In the genomic region with DNA sequence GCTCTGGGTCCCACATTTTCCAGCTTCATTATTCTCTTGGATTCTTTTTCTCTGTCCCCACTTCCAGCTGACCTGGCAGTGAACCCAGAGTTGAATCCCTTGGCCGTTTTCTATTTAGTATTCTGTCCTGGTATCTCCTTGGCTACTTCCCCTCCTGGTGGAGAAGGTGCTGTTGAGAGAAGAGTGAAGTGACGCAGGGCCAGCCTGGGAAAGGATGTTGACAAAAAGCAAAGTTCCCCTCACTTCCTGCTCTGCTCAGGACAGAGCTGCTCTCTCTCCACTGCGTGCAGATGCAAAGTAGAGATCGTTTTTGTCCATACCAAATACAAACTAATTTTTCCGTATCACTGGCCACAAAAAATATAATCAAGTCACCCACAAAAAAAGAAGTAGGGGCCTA, we compare ENCODE assay signal across 20 cellular contexts.
"Had no signal": no experiment of that assay in that cellular context is flagged by ENCODE, and none has a peak within 500 bp of the region (broad histone marks: within the 10 kb centered on the region; RNA-seq: fewer than 3 reads in every experiment).

No MANE protein-coding gene starts in this region.

- H3K4me1 ChIP-seq: colonic mucosa, pancreas, spleen, thyroid gland had no signal

- H3K27me3 ChIP-seq: adrenal gland, colonic mucosa, gastroesophageal sphincter, pancreas, spleen, thyroid gland had no signal

- H3K4me3 ChIP-seq: adrenal gland, colonic mucosa, gastroesophageal sphincter, heart right ventricle, pancreas, spleen, thyroid gland had no signal

- H3K27ac ChIP-seq: adrenal gland, colonic mucosa, gastroesophageal sphincter, heart right ventricle, pancreas, thyroid gland, VCaP had no signal

- H3K36me3 ChIP-seq: adrenal gland, colonic mucosa, gastroesophageal sphincter, heart right ventricle, pancreas, spleen, thyroid gland had no signal

- H3K9me3 ChIP-seq: adrenal gland, colonic mucosa, gastroesophageal sphincter, heart right ventricle, pancreas, spleen, thyroid gland had no signal

- DNase-seq: activated CD4-positive, alpha-beta T cell treated with anti-CD3 and anti-CD28 coated beads for 1 hour; activated CD4-positive, alpha-beta T cell treated with anti-CD3 and anti-CD28 coated beads, Interleukin-2, amount 50 U/mL, for 4 hours; activated effector memory CD4-positive, alpha-beta T cell treated with anti-CD3 and anti-CD28 coated beads, Interleukin-2, amount 50 U/mL, for 16 hours; activated T-cell treated with anti-CD3 and anti-CD28 coated beads, Interleukin-2, amount 50 U/mL, for 72 hours; adrenal gland; colonic mucosa; endodermal cell; heart right ventricle; kidney glomerular epithelial cell; left ventricle myocardium superior; mesenchymal stem cell; naive thymus-derived CD8-positive, alpha-beta T cell; pancreas; spleen; stimulated activated naive B cell treated with anti-CD40 and anti-IgM and Interleukin-4, amounts not matched to agents 10 μg/mL and 1 μg/mL and 100 μg/mL, for 72 hours; SW 1271; T-helper 2 cell; thyroid gland had no signal
